In genomic region chr2:63843791-63844190, GRCh38 we compare ENCODE assay signal across 9 cellular contexts. TPM values are rescaled to one million over a fixed set of nuclear protein-coding genes. Genes with fewer than 3 reads are reported as not detected.
DNase-seq lines count a peak whose midpoint lies in the region; ATAC-seq, FAIRE-seq and TF ChIP-seq lines count a peak whose summit lies in the region.
"Had no signal": no experiment of that assay in that cellular context is flagged by ENCODE, and none has a peak within 500 bp of the region (broad histone marks: within the 10 kb centered on the region; RNA-seq: fewer than 3 reads in every experiment).

No MANE protein-coding gene starts in this region.

- 20 to 45% methylated on average over 2 of the region's 2 CpGs for WGBS in ectodermal cell, 2 experiments
- WGBS in tibial nerve, 2 donors, result 83 to 92% methylated on average over 2 of the region's 2 CpGs

- peak overlapping the region; percentile 96 for H3K4me3 ChIP-seq in CD4-positive, CD25-positive, alpha-beta regulatory T cell (ENCODE audit: low read depth, low read length)
- H3K4me3 ChIP-seq in NB4 (ENCODE audit: low read depth, low read length) (peak overlapping the region; percentile 96), ectodermal cell (ENCODE audit: insufficient read depth, low read depth, low read length) (peak overlapping the region; percentile 72), tibial nerve (no peak overlapping the region)

- no peak for TF ChIP-seq POLR2A in NB4 (IDR thresholded peaks at IDR 0.05; ENCODE audit: extremely low read depth, insufficient read length)
- no peak for TF ChIP-seq POLR2A in tibial nerve (IDR thresholded peaks at IDR 0.05)

- peak overlapping the region; percentile 87 to 99 (median 94) for H3K4me3 Mint-ChIP-seq in CD4-positive, CD25-positive, alpha-beta regulatory T cell
- peak overlapping the region; percentile 75 to 95 (median 89) for H3K4me3 Mint-ChIP-seq in nephron

- H3K27me3 Mint-ChIP-seq in CD4-positive, CD25-positive, alpha-beta regulatory T cell, result peaks cover 6% of the 10 kb centered on the region
- H3K27me3 Mint-ChIP-seq in nephron (ENCODE audit: low read depth), result no peaks in the 10 kb centered on the region

- no peak for FAIRE-seq in D721Med (lab: Jason Lieb, UNC)

- peak overlapping the region; percentile 5 to 91 (median 20) for H3K27ac Mint-ChIP-seq in CD4-positive, CD25-positive, alpha-beta regulatory T cell
- H3K27ac Mint-ChIP-seq in nephron, result peak overlapping the region in 2 of 3 experiments; percentile 67 to 68

- H3K36me3 Mint-ChIP-seq in CD4-positive, CD25-positive, alpha-beta regulatory T cell, result peaks cover 19% of the 10 kb centered on the region
- peaks cover 9% of the 10 kb centered on the region for H3K36me3 Mint-ChIP-seq in nephron (ENCODE audit: low read depth)

- peaks cover 25 to 80% (median 65%) of the 10 kb centered on the region in 4 donors for H3K4me1 Mint-ChIP-seq in CD4-positive, CD25-positive, alpha-beta regulatory T cell
- H3K4me1 Mint-ChIP-seq in nephron, result peaks cover 60% of the 10 kb centered on the region

- peaks cover 0 to 3% (median 0%) of the 10 kb centered on the region in 7 donors for H3K9me3 Mint-ChIP-seq in CD4-positive, CD25-positive, alpha-beta regulatory T cell
- no peaks in the 10 kb centered on the region for H3K9me3 Mint-ChIP-seq in nephron

- no peaks in the 10 kb centered on the region for H3K9me3 ChIP-seq in CD4-positive, CD25-positive, alpha-beta regulatory T cell (ENCODE audit: control insufficient read depth in 2 of 2, low read length in 2 of 2)
- H3K9me3 ChIP-seq in ectodermal cell (ENCODE audit: control insufficient read depth, low read length), result no peaks in the 10 kb centered on the region
- H3K9me3 ChIP-seq in tibial nerve, result no peaks in the 10 kb centered on the region

- DNase-seq in CD4-positive, CD25-positive, alpha-beta regulatory T cell, result no peak
- no peak for DNase-seq in NB4 (ENCODE audit: low read depth)
- DNase-seq in Ammon's horn (ENCODE audit: low spot score), result no peak
- no peak for DNase-seq in foreskin keratinocyte
- DNase-seq in D721Med (ENCODE audit: insufficient read length, low spot score), result no peak
- DNase-seq in tibial nerve (ENCODE audit: low spot score in 2 of 2), result no peak
- DNase-seq: NCI-H2107 had no signal

- no peak for TF ChIP-seq CTCF in NB4 (IDR thresholded peaks at IDR 0.05; ENCODE audit: low read depth, low read length)
- TF ChIP-seq CTCF in nephron (IDR thresholded peaks at IDR 0.05; ENCODE audit: unreplicated experiment in 3 of 3), result no peak
- TF ChIP-seq CTCF in foreskin keratinocyte (conservative IDR thresholded peaks at IDR 0.05), result no peak
- TF ChIP-seq CTCF in D721Med (IDR thresholded peaks at IDR 0.05; ENCODE audit: insufficient read depth, missing control alignments), result no peak
- TF ChIP-seq CTCF in tibial nerve (IDR thresholded peaks at IDR 0.05), result no peak

- H3K27me3 ChIP-seq in CD4-positive, CD25-positive, alpha-beta regulatory T cell (ENCODE audit: control insufficient read depth, insufficient read depth, low read length), result no peaks in the 10 kb centered on the region
- H3K27me3 ChIP-seq in ectodermal cell (ENCODE audit: control insufficient read depth, insufficient read depth, low read length, poor library complexity, severe bottlenecking), result no peaks in the 10 kb centered on the region
- H3K27me3 ChIP-seq in foreskin keratinocyte, result no peaks in the 10 kb centered on the region
- H3K27me3 ChIP-seq in tibial nerve, result no peaks in the 10 kb centered on the region

- TF ChIP-seq EP300 in tibial nerve (IDR thresholded peaks at IDR 0.05), result no peak

- no peaks in the 10 kb centered on the region for H3K36me3 ChIP-seq in CD4-positive, CD25-positive, alpha-beta regulatory T cell (ENCODE audit: control insufficient read depth, insufficient read depth, low read length)
- H3K36me3 ChIP-seq in ectodermal cell (ENCODE audit: control insufficient read depth, insufficient read depth, low read length) (no peaks in the 10 kb centered on the region), tibial nerve (no peaks in the 10 kb centered on the region)

- H3K4me1 ChIP-seq in CD4-positive, CD25-positive, alpha-beta regulatory T cell (ENCODE audit: control insufficient read depth, insufficient read depth, low read length, poor library complexity, severe bottlenecking), result peaks cover 65% of the 10 kb centered on the region
- H3K4me1 ChIP-seq in ectodermal cell (ENCODE audit: control insufficient read depth, insufficient read depth, low read length) (peaks cover 22% of the 10 kb centered on the region), foreskin keratinocyte (peaks cover 7% of the 10 kb centered on the region), tibial nerve (peaks cover 0 to 49% (median 15%) of the 10 kb centered on the region in 4 donors)

- peak overlapping the region; percentile 18 for H3K27ac ChIP-seq in CD4-positive, CD25-positive, alpha-beta regulatory T cell (ENCODE audit: insufficient read depth, low read length, poor library complexity, severe bottlenecking)
- H3K27ac ChIP-seq in ectodermal cell (ENCODE audit: insufficient read depth, low read depth, low read length, poor library complexity, severe bottlenecking) (no peak overlapping the region), foreskin keratinocyte (no peak overlapping the region), tibial nerve (no peak overlapping the region)

- ATAC-seq in CD4-positive, CD25-positive, alpha-beta regulatory T cell (ENCODE audit: low read depth in 2 of 2), result no peak
- ATAC-seq in foreskin keratinocyte, result no peak

RNA-seq across cellular contexts. Expression of gene UGP2, which starts 2.1 kb away (rescaled TPM):
- total RNA-seq in CD4-positive, CD25-positive, alpha-beta regulatory T cell, result 118 TPM
- polyA plus RNA-seq in CD4-positive, CD25-positive, alpha-beta regulatory T cell, result 100 to 1,000 TPM; 200 to 279 (median 220) TPM
- polyA plus RNA-seq in ectodermal cell (2013, experiment 1 of 4), result 71.8 TPM
- 71.4 TPM for polyA plus RNA-seq in ectodermal cell (2013, experiment 2 of 4)
- polyA plus RNA-seq in ectodermal cell (2013, experiment 3 of 4), result 64.5 TPM
- polyA plus RNA-seq in ectodermal cell (2013, experiment 4 of 4), result 68.5 TPM
- total RNA-seq in foreskin keratinocyte (157 and 178 TPM in 2 replicates), tibial nerve (100 to 1,000 TPM in 2 of 4 donors, 10 to 100 TPM in 2; 80.8 to 137 (median 103) TPM)
- polyA plus RNA-seq in foreskin keratinocyte, result 96.5 and 100 TPM in 2 replicates

Comparison
In these comparisons a context has a peak if more than half of its experiments do, and no peak if none do; other contexts are left out.
1. H3K4me3 ChIP-seq: peak in CD4-positive, CD25-positive, alpha-beta regulatory T cell (single experiment), NB4 (single experiment) and ectodermal cell (single experiment); none in tibial nerve (0 of 4).